ENCODE assay signal across 17 cellular contexts in the genomic region with DNA sequence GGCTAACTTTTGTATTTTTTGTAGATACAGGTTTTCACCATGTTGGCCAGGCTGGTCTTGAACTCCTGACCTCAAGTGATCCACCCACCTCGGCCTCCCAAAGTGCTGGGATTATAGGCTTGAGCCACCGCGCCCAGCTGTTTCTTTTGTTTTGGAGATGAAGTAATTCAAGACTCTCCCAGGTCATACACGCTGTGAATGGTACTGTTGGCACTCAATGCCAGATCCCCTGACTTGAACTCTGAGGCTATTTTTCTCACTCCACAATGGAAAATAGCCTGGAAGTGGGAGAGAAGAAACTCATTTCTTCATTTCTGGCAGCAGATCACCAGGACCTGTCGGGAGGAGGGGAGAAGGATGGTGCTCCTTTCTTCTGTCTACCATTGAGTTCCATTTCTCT. TPM values are rescaled to one million over a fixed set of nuclear protein-coding genes. Genes with fewer than 3 reads are reported as not detected.
A peak's percentile ranks its signal among the peaks of the same experiment; 100 is the strongest.
DNase-seq lines count a peak whose midpoint lies in the region; ATAC-seq and TF ChIP-seq lines count a peak whose summit lies in the region.
"Had no signal": no experiment of that assay in that cellular context is flagged by ENCODE, and none has a peak within 500 bp of the region (broad histone marks: within the 10 kb centered on the region; RNA-seq: fewer than 3 reads in every experiment).

No MANE protein-coding gene starts in this region.

- TF ChIP-seq POLR2A in sigmoid colon (IDR thresholded peaks at IDR 0.05): no peak

- DNase-seq in CD14-positive monocyte (ENCODE audit: low spot score) (no peak), WTC11 (ENCODE audit: low spot score) (no peak), mesenteric fat pad (ENCODE audit: low spot score) (peak; percentile 28), sigmoid colon (peak; percentile 37), GF-D8 (lab: John Stamatoyannopoulos, UW) (no peak), RPMI8226 (no peak)
- DNase-seq: ACHN; BE2C; C1 segment of cervical spinal cord; Caco-2; CD4-positive, alpha-beta T cell; GOT3; H7; HFFc6 had no signal

- peak overlapping the region; percentile 18 to 87 (median 81) for H3K27ac Mint-ChIP-seq in CD14-positive monocyte
- H3K27ac Mint-ChIP-seq in WTC11: no peak overlapping the region
- H3K27ac Mint-ChIP-seq: CD4-positive, alpha-beta T cell; HFFc6; IgD-negative memory B cell had no signal

- POLR2A ChIA-PET in WTC11 (lab: Charles Lee): interaction anchor here (0.6 kb wide), 1 partner anchor 37 kb away, joined by 3 read pairs; no protein-coding TSS in a partner anchor

- H3K36me3 ChIP-seq in sigmoid colon: peaks cover 0 to 55% (median 17%) of the 10 kb centered on the region in 4 donors

- intact Hi-C loops in CD14-positive monocyte (cut with micrococcal nuclease): loop anchor here (10.0 kb wide), 2 partner anchors 46 to 66 kb away; partner anchors contain the start of gene COA1 (in 1 of the 2)
- intact Hi-C loops in sigmoid colon (cut with DNase I): no loop called here

- no peak overlapping the region for H3K4me3 ChIP-seq in sigmoid colon

- peak overlapping the region in 2 of 4 donors; percentile 18 to 60 for H3K27ac ChIP-seq in sigmoid colon

- H3K4me1 Mint-ChIP-seq in CD14-positive monocyte (peaks cover 28% of the 10 kb centered on the region), WTC11 (no peaks in the 10 kb centered on the region)
- H3K4me1 Mint-ChIP-seq: IgD-negative memory B cell had no signal

- H3K4me1 ChIP-seq in sigmoid colon: peaks cover 0 to 47% (median 25%) of the 10 kb centered on the region in 4 donors
- H3K4me1 ChIP-seq: BE2C, Caco-2 had no signal

- 60 to 85% methylated on average over 5 of the region's 5 CpGs for WGBS in sigmoid colon, 2 donors

- ATAC-seq in WTC11: no peak
- ATAC-seq: HCT116, HepG2 had no signal

- TF ChIP-seq EP300 in sigmoid colon (IDR thresholded peaks at IDR 0.05): no peak

- peaks cover 67 to 82% of the 10 kb centered on the region in 2 donors for H3K36me3 Mint-ChIP-seq in CD14-positive monocyte
- peaks cover 8% of the 10 kb centered on the region for H3K36me3 Mint-ChIP-seq in WTC11

- CTCF ChIA-PET in WTC11 (lab: Charles Lee): interaction anchor here (1.1 kb wide), 1 partner anchor 208 kb away, joined by 4 read pairs; the partner anchor contains the start of gene STK17A

- H3K4me3 Mint-ChIP-seq in CD14-positive monocyte (peak overlapping the region in 1 of 2 donors; percentile 75), WTC11 (no peak overlapping the region)
- H3K4me3 Mint-ChIP-seq: CD4-positive, alpha-beta T cell; HFFc6; IgD-negative memory B cell had no signal

- H3K27me3 ChIP-seq in sigmoid colon: no peaks in the 10 kb centered on the region
- H3K27me3 ChIP-seq: BE2C had no signal

- H3K9me3 Mint-ChIP-seq in CD14-positive monocyte (peaks cover 0 to 2% (median 0%) of the 10 kb centered on the region in 7 donors), WTC11 (no peaks in the 10 kb centered on the region)
- H3K9me3 Mint-ChIP-seq: CD4-positive, alpha-beta T cell; HFFc6; IgD-negative memory B cell had no signal

- H3K27me3 Mint-ChIP-seq in CD14-positive monocyte (ENCODE audit: low read depth in 3 of 3) (peaks cover 0 to 2% (median 2%) of the 10 kb centered on the region in 3 donors), WTC11 (ENCODE audit: low read depth) (no peaks in the 10 kb centered on the region)
- H3K27me3 Mint-ChIP-seq: CD4-positive, alpha-beta T cell; IgD-negative memory B cell had no signal

- no peaks in the 10 kb centered on the region for H3K9me3 ChIP-seq in sigmoid colon
- H3K9me3 ChIP-seq: BE2C, Caco-2 had no signal

- no peak for TF ChIP-seq CTCF in CD14-positive monocyte (IDR thresholded peaks at IDR 0.05)
- no peak for TF ChIP-seq CTCF in WTC11 (IDR thresholded peaks at IDR 0.05)
- no peak for TF ChIP-seq CTCF in sigmoid colon (IDR thresholded peaks at IDR 0.05)

TF ChIP-seq in WTC11, 78 proteins besides CTCF, POLR2A, EP300 and RAD21:
- TF ChIP-seq GABPB1 (CRISPR knock-in tag; IDR thresholded peaks at IDR 0.05) (no peak), ZNF317 (CRISPR knock-in tag; IDR thresholded peaks at IDR 0.05; ENCODE audit: borderline replicate concordance, low read depth) (0 out of 2 replicates have a peak, but pooled peaks have one; percentile 54)

RNA-seq across cellular contexts. Expression of gene BLVRA, which starts 32.4 kb away (rescaled TPM):
- polyA plus RNA-seq in CD14-positive monocyte (100 to 1,000 TPM; 199 to 238 TPM), sigmoid colon (10 to 100 TPM; 22.9 to 35.4 (median 27.9) TPM)
- total RNA-seq in WTC11 (2021) (31.9 to 35.5 TPM (median 33.7 TPM) in 3 replicates), mesenteric fat pad (82.4 TPM), sigmoid colon (100 to 1,000 TPM in 2 of 4 donors, 10 to 100 TPM in 2; 60.4 to 105 (median 94.0) TPM)

Comparison
In these comparisons a context has a peak if more than half of its experiments do, and no peak if none do; other contexts are left out.
1. DNase-seq: peak in mesenteric fat pad (single experiment) and sigmoid colon (single experiment); none in CD14-positive monocyte (single experiment), WTC11 (single experiment), GF-D8 (single experiment) and RPMI8226 (single experiment).